Comparison of ENCODE assay signal across 10 cellular contexts in the genomic region with DNA sequence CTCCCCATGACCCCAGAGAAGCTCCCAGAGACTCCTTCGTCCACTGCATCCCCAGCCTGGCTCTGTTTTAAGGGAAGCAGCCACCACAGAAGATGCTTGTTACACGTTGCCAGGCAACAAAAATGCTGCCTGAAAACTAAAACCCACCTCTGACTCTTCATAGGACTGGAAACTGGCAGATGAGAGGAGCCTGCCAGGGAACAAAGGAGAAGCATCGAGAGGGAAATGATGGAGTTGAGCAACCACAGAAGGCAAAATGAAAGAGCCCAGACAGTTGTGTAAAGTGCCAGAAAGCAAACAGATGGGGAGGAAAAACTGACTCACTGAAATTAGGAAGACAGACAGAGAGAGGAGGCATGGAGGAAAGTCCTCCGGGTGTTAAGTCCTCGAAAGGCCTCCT.
DNase-seq lines count a peak whose midpoint lies in the region; ATAC-seq and TF ChIP-seq lines count a peak whose summit lies in the region.
"Had no signal": no experiment of that assay in that cellular context is flagged by ENCODE, and none has a peak within 500 bp of the region (broad histone marks: within the 10 kb centered on the region; RNA-seq: fewer than 3 reads in every experiment).

No MANE protein-coding gene starts in this region.

- H3K4me1 ChIP-seq in esophagus muscularis mucosa, result peaks cover 5 to 41% (median 33%) of the 10 kb centered on the region in 4 donors

- H3K4me1 Mint-ChIP-seq in T-cell, result peaks cover 27 to 49% (median 29%) of the 10 kb centered on the region in 3 donors

- peak; percentile 28 for DNase-seq in stimulated activated CD4-positive, alpha-beta T cell treated with anti-CD3 and anti-CD28 coated beads, Interleukin-1b, Interleukin-23, amount 100 ng/mL, for 48 hours
- no peak for DNase-seq in stimulated activated CD4-positive, alpha-beta T cell treated with anti-CD3 and anti-CD28 coated beads, Interleukin-12 subunit alpha, Interleukin-12 subunit beta, amount 100 ng/mL, for 4 hours
- peak; percentile 97 for DNase-seq in SIG-M5 treated with dmso at 0.1 percent for 504 hours (lab: John Stamatoyannopoulos, UW; ENCODE audit: unreplicated experiment)
- DNase-seq in inferior parietal cortex (ENCODE audit: extremely low spot score), result peak; percentile 54
- no peak for DNase-seq in T-cell
- no peak for DNase-seq in esophagus muscularis mucosa (ENCODE audit: extremely low spot score)
- DNase-seq: NCI-H2029 treated with DMSO at 0.1 percent for 48 hours had no signal

- no peak overlapping the region for H3K27ac Mint-ChIP-seq in T-cell
- H3K27ac Mint-ChIP-seq: GM23338 had no signal

- TF ChIP-seq EP300 in esophagus muscularis mucosa (IDR thresholded peaks at IDR 0.05), result no peak

- no peak for TF ChIP-seq CTCF in esophagus muscularis mucosa (IDR thresholded peaks at IDR 0.05)

- H3K27me3 Mint-ChIP-seq in T-cell, result peaks cover 0 to 3% of the 10 kb centered on the region in 2 donors

- TF ChIP-seq POLR2A in esophagus muscularis mucosa (IDR thresholded peaks at IDR 0.05; ENCODE audit: low read depth), result no peak

- H3K27me3 ChIP-seq in esophagus muscularis mucosa, result no peaks in the 10 kb centered on the region

- ATAC-seq in T-cell (replicated peaks in 1 of 4) (no peak), GM19467 (IDR thresholded peaks at IDR 0.05; ENCODE audit: unreplicated experiment) (no peak), GM19324 (IDR thresholded peaks at IDR 0.05; ENCODE audit: low FRiP score, unreplicated experiment) (no peak)

- H3K4me3 Mint-ChIP-seq in T-cell, result no peak overlapping the region
- H3K4me3 Mint-ChIP-seq: GM23338 had no signal

- 21% methylated on average over 5 of the region's 5 CpGs for WGBS in esophagus muscularis mucosa

- POLR2A ChIA-PET in T-cell (lab: Charles Lee), result no interaction called here

- CTCF ChIA-PET in T-cell (lab: Charles Lee), result interaction anchor here in 1 of 2 donors (1.2 kb wide), 1 partner anchor 82 kb away, joined by 5 read pairs; no protein-coding TSS in a partner anchor

- H3K9me3 ChIP-seq in esophagus muscularis mucosa, result no peaks in the 10 kb centered on the region

- intact Hi-C loops in esophagus muscularis mucosa (cut with DNase I), result no loop called here

- no peaks in the 10 kb centered on the region for H3K36me3 ChIP-seq in esophagus muscularis mucosa

- H3K9me3 Mint-ChIP-seq in T-cell, result no peaks in the 10 kb centered on the region
- H3K9me3 Mint-ChIP-seq: GM23338 had no signal

- H3K36me3 Mint-ChIP-seq in T-cell, result no peaks in the 10 kb centered on the region

- peak overlapping the region in 2 of 4 donors; percentile 7 to 54 for H3K27ac ChIP-seq in esophagus muscularis mucosa (replicated peaks in 1 of 4)

- H3K4me3 ChIP-seq in esophagus muscularis mucosa, result no peak overlapping the region
- H3K4me3 ChIP-seq: GM23338 had no signal

Comparison
In these comparisons a context has a peak if more than half of its experiments do, and no peak if none do; other contexts are left out.
1. DNase-seq: peak in stimulated activated CD4-positive, alpha-beta T cell treated with anti-CD3 and anti-CD28 coated beads, Interleukin-1b, Interleukin-23, amount 100 ng/mL, for 48 hours (single experiment), SIG-M5 treated with dmso at 0.1 percent for 504 hours (single experiment) and inferior parietal cortex (single experiment); none in stimulated activated CD4-positive, alpha-beta T cell treated with anti-CD3 and anti-CD28 coated beads, Interleukin-12 subunit alpha, Interleukin-12 subunit beta, amount 100 ng/mL, for 4 hours (single experiment), T-cell (0 of 34) and esophagus muscularis mucosa (single experiment).